Comparison of ENCODE assay signal across 31 cellular contexts in genomic region chr20:44709797-44710196, GRCh38. TPM values are rescaled to one million over a fixed set of nuclear protein-coding genes. Genes with fewer than 3 reads are reported as not detected.
"Had no signal": no experiment of that assay in that cellular context is flagged by ENCODE, and none has a peak within 500 bp of the region (broad histone marks: within the 10 kb centered on the region; RNA-seq: fewer than 3 reads in every experiment).

No MANE protein-coding gene starts in this region.

- H3K4me3 ChIP-seq: cardiac muscle cell, Peyer's patch had no signal

- DNase-seq: activated CD4-positive, alpha-beta memory T cell treated with anti-CD3 and anti-CD28 coated beads, Interleukin-2, amount 10 ng/mL, durations not matched to agents 7 days and 5 days; activated CD4-positive, alpha-beta T cell treated with anti-CD3 and anti-CD28 coated beads, Interleukin-2, amount 10 ng/mL, durations not matched to agents 7 days and 5 days; activated CD4-positive, CD25-positive, alpha-beta regulatory T cell; activated gamma-delta T cell treated with Interleukin-2 at 50 U/mL for 16 hours; activated naive CD8-positive, alpha-beta T cell treated with anti-CD3 and anti-CD28 coated beads for 36 hours; activated T-cell treated with anti-CD3 and anti-CD28 coated beads for 4 hours; activated T-cell treated with anti-CD3 and anti-CD28 coated beads, Interleukin-2, amount 50 U/mL, for 72 hours; brain microvascular endothelial cell; KG1; MV-4-11; NCI-H1092 treated with DMSO at 0.1 percent for 48 hours; NCI-H1417 treated with DMSO at 0.1 percent for 48 hours; NCI-H1694; NCI-H2029 treated with DMSO at 0.1 percent for 48 hours; NCI-H345; NCI-H510A; NCI-H526 treated with DMSO at 0.1 percent for 48 hours; NCI-H82; NK-92 treated with Interleukin-12 subunit alpha and Interleukin-12 subunit beta, amount 100 ng/mL, for 24 hours; OCI-M1; Peyer's patch; SHP77 treated with DMSO at 0.1 percent for 48 hours; T-cell; T-helper 2 cell; T1000 had no signal

- ATAC-seq: activated T-cell treated with anti-CD3 and anti-CD28 coated beads, Interleukin-2, amount 50 U/mL, for 72 hours; T-cell had no signal

- H3K4me3 Mint-ChIP-seq: activated CD4-positive, alpha-beta memory T cell treated with anti-CD3 and anti-CD28 coated beads, Interleukin-2, amount 10 ng/mL, durations not matched to agents 7 days and 5 days; activated CD4-positive, alpha-beta T cell treated with anti-CD3 and anti-CD28 coated beads, Interleukin-2, amount 10 ng/mL, durations not matched to agents 7 days and 5 days; activated naive CD4-positive, alpha-beta T cell treated with anti-CD3 and anti-CD28 coated beads, Interleukin-2, amount 10 ng/mL, durations not matched to agents 7 days and 5 days; activated naive CD8-positive, alpha-beta T cell treated with anti-CD3 and anti-CD28 coated beads for 36 hours; activated T-cell treated with anti-CD3 and anti-CD28 coated beads, Interleukin-2, amount 50 U/mL, for 72 hours; T-cell had no signal

- H3K9me3 Mint-ChIP-seq: activated CD4-positive, alpha-beta memory T cell treated with anti-CD3 and anti-CD28 coated beads, Interleukin-2, amount 10 ng/mL, durations not matched to agents 7 days and 5 days; activated CD4-positive, alpha-beta T cell treated with anti-CD3 and anti-CD28 coated beads, Interleukin-2, amount 10 ng/mL, durations not matched to agents 7 days and 5 days; activated naive CD4-positive, alpha-beta T cell treated with anti-CD3 and anti-CD28 coated beads, Interleukin-2, amount 10 ng/mL, durations not matched to agents 7 days and 5 days; activated naive CD8-positive, alpha-beta T cell treated with anti-CD3 and anti-CD28 coated beads for 36 hours; activated T-cell treated with anti-CD3 and anti-CD28 coated beads, Interleukin-2, amount 50 U/mL, for 72 hours; activated T-helper 2 cell treated with anti-CD3 and anti-CD28 coated beads, Interferon-gamma antibody, Interleukin-2, Interleukin-4, amounts not matched to agents 10 μg/mL and 5 μg/mL and 100 μg/mL, durations not matched to agents 14 hours and 24 hours and 36 hours; T-cell had no signal

- H3K27ac Mint-ChIP-seq: activated CD4-positive, alpha-beta memory T cell treated with anti-CD3 and anti-CD28 coated beads, Interleukin-2, amount 10 ng/mL, durations not matched to agents 7 days and 5 days; activated CD4-positive, alpha-beta T cell treated with anti-CD3 and anti-CD28 coated beads, Interleukin-2, amount 10 ng/mL, durations not matched to agents 7 days and 5 days; activated naive CD4-positive, alpha-beta T cell treated with anti-CD3 and anti-CD28 coated beads, Interleukin-2, amount 10 ng/mL, durations not matched to agents 7 days and 5 days; activated naive CD8-positive, alpha-beta T cell treated with anti-CD3 and anti-CD28 coated beads for 36 hours; activated T-cell treated with anti-CD3 and anti-CD28 coated beads, Interleukin-2, amount 50 U/mL, for 72 hours; activated T-helper 2 cell treated with anti-CD3 and anti-CD28 coated beads, Interferon-gamma antibody, Interleukin-2, Interleukin-4, amounts not matched to agents 10 μg/mL and 5 μg/mL and 100 μg/mL, durations not matched to agents 14 hours and 24 hours and 36 hours; T-cell had no signal

- H3K27me3 Mint-ChIP-seq: activated naive CD8-positive, alpha-beta T cell treated with anti-CD3 and anti-CD28 coated beads for 36 hours had no signal

- H3K36me3 Mint-ChIP-seq: activated naive CD4-positive, alpha-beta T cell treated with anti-CD3 and anti-CD28 coated beads, Interleukin-2, amount 10 ng/mL, durations not matched to agents 7 days and 5 days; activated naive CD8-positive, alpha-beta T cell treated with anti-CD3 and anti-CD28 coated beads for 36 hours; T-cell had no signal

- H3K4me1 Mint-ChIP-seq: activated CD4-positive, alpha-beta memory T cell treated with anti-CD3 and anti-CD28 coated beads, Interleukin-2, amount 10 ng/mL, durations not matched to agents 7 days and 5 days; activated CD4-positive, alpha-beta T cell treated with anti-CD3 and anti-CD28 coated beads, Interleukin-2, amount 10 ng/mL, durations not matched to agents 7 days and 5 days; activated naive CD4-positive, alpha-beta T cell treated with anti-CD3 and anti-CD28 coated beads, Interleukin-2, amount 10 ng/mL, durations not matched to agents 7 days and 5 days; activated naive CD8-positive, alpha-beta T cell treated with anti-CD3 and anti-CD28 coated beads for 36 hours had no signal

- H3K27ac ChIP-seq: brain microvascular endothelial cell, cardiac muscle cell, Peyer's patch had no signal

- H3K27me3 ChIP-seq: cardiac muscle cell, Peyer's patch had no signal

- H3K9me3 ChIP-seq: Peyer's patch had no signal

- H3K36me3 ChIP-seq: brain microvascular endothelial cell, cardiac muscle cell, Peyer's patch had no signal

RNA-seq across cellular contexts. Expression of gene CCN5, which starts 5.4 kb away (rescaled TPM):
- total RNA-seq: activated CD4-positive, alpha-beta memory T cell treated with anti-CD3 and anti-CD28 coated beads, Interleukin-2, amount 10 ng/mL, durations not matched to agents 7 days and 5 days; activated CD4-positive, alpha-beta T cell treated with anti-CD3 and anti-CD28 coated beads, Interleukin-2, amount 10 ng/mL, durations not matched to agents 7 days and 5 days; activated CD8-positive, alpha-beta memory T cell treated with anti-CD3 and anti-CD28 coated beads for 36 hours; activated naive CD8-positive, alpha-beta T cell treated with anti-CD3 and anti-CD28 coated beads for 36 hours; activated T-cell treated with anti-CD3 and anti-CD28 coated beads, Interleukin-2, amount 50 U/mL, for 72 hours; activated T-helper 2 cell treated with anti-CD3 and anti-CD28 coated beads, Interferon-gamma antibody, Interleukin-2, Interleukin-4, amounts not matched to agents 10 μg/mL and 5 μg/mL and 100 μg/mL, durations not matched to agents 14 hours and 24 hours and 36 hours; cardiac muscle cell; LHCN-M2 had no signal

RNA-seq across cellular contexts. Expression of gene KCNK15, which starts 35.9 kb away (rescaled TPM):
- total RNA-seq: activated CD4-positive, alpha-beta memory T cell treated with anti-CD3 and anti-CD28 coated beads, Interleukin-2, amount 10 ng/mL, durations not matched to agents 7 days and 5 days; activated CD4-positive, alpha-beta T cell treated with anti-CD3 and anti-CD28 coated beads, Interleukin-2, amount 10 ng/mL, durations not matched to agents 7 days and 5 days; cardiac muscle cell; LHCN-M2; M059J had no signal
